In genomic region chr12:40726366-40726765, GRCh38 we compare ENCODE assay signal across 20 cellular contexts. TPM values are rescaled to one million over a fixed set of nuclear protein-coding genes. Genes with fewer than 3 reads are reported as not detected.
DNase-seq lines count a peak whose midpoint lies in the region; ATAC-seq and TF ChIP-seq lines count a peak whose summit lies in the region.
"Had no signal": no experiment of that assay in that cellular context is flagged by ENCODE, and none has a peak within 500 bp of the region (broad histone marks: within the 10 kb centered on the region; RNA-seq: fewer than 3 reads in every experiment).

No MANE protein-coding gene starts in this region.

- H3K27ac Mint-ChIP-seq in WTC11, result no peak overlapping the region
- H3K27ac Mint-ChIP-seq: CD8-positive, alpha-beta memory T cell; IgD-negative memory B cell had no signal

- no peaks in the 10 kb centered on the region for H3K27me3 ChIP-seq in WERI-Rb-1 (ENCODE audit: insufficient read depth, low read depth, severe bottlenecking)
- H3K27me3 ChIP-seq: BE2C had no signal

- no peak overlapping the region for H3K27ac ChIP-seq in WERI-Rb-1
- H3K27ac ChIP-seq: GM23248 had no signal

- no peaks in the 10 kb centered on the region; the same call in 1 of the 2 replicates for H3K9me3 Mint-ChIP-seq in WTC11
- H3K9me3 Mint-ChIP-seq: IgD-negative memory B cell had no signal

- no peaks in the 10 kb centered on the region for H3K36me3 Mint-ChIP-seq in WTC11
- H3K36me3 Mint-ChIP-seq: CD4-positive, CD25-positive, alpha-beta regulatory T cell; CD8-positive, alpha-beta memory T cell; IgD-negative memory B cell had no signal

- no peaks in the 10 kb centered on the region for H3K36me3 ChIP-seq in WERI-Rb-1
- H3K36me3 ChIP-seq: BE2C, HAP-1 had no signal

- DNase-seq in D341Med (ENCODE audit: low spot score) (peak; percentile 27), NCI-H2171 treated with DMSO at 0.1 percent for 48 hours (lab: John Stamatoyannopoulos, UW) (peak; percentile 37), NCI-H82 (lab: John Stamatoyannopoulos, UW) (peak; percentile 94), WERI-Rb-1 (peak; percentile 77), NCI-H146 treated with DMSO at 0.1 percent for 48 hours (lab: John Stamatoyannopoulos, UW; ENCODE audit: unreplicated experiment) (no peak), WTC11 (ENCODE audit: low spot score) (no peak)
- no peak for DNase-seq in stimulated activated CD4-positive, alpha-beta T cell treated with anti-CD3 and anti-CD28 coated beads, Interleukin-1b, Interleukin-23, amount 100 ng/mL, for 48 hours
- DNase-seq: ACHN; BE2C; C1 segment of cervical spinal cord; CD4-positive, CD25-positive, alpha-beta regulatory T cell; CD8-positive, alpha-beta memory T cell; COR-L47; DMS153; DMS79; GDM1; GM23248 had no signal

- TF ChIP-seq CTCF in WERI-Rb-1 (IDR thresholded peaks at IDR 0.05; ENCODE audit: low read depth, low read length) (no peak), WTC11 (IDR thresholded peaks at IDR 0.05) (no peak)

- H3K4me1 Mint-ChIP-seq in WTC11, result peaks cover 4% of the 10 kb centered on the region; the same call in 1 of the 2 replicates
- H3K4me1 Mint-ChIP-seq: CD4-positive, CD25-positive, alpha-beta regulatory T cell; CD8-positive, alpha-beta memory T cell; IgD-negative memory B cell had no signal

- no peak overlapping the region for H3K4me3 Mint-ChIP-seq in WTC11
- H3K4me3 Mint-ChIP-seq: CD4-positive, CD25-positive, alpha-beta regulatory T cell; CD8-positive, alpha-beta memory T cell; IgD-negative memory B cell had no signal

- H3K4me3 ChIP-seq in WERI-Rb-1 (ENCODE audit: low read depth, low read length), result no peak overlapping the region
- H3K4me3 ChIP-seq: GM23248, HAP-1 had no signal

- CTCF ChIA-PET in WTC11 (lab: Charles Lee), result no interaction called here

- POLR2A ChIA-PET in WTC11 (lab: Charles Lee), result no interaction called here

- no peaks in the 10 kb centered on the region for H3K27me3 Mint-ChIP-seq in WTC11 (ENCODE audit: low read depth)
- H3K27me3 Mint-ChIP-seq: CD4-positive, CD25-positive, alpha-beta regulatory T cell; CD8-positive, alpha-beta memory T cell; IgD-negative memory B cell had no signal

- ATAC-seq in WTC11, result no peak
- ATAC-seq: HepG2 had no signal

- H3K9me3 ChIP-seq in WERI-Rb-1 (ENCODE audit: severe bottlenecking), result no peaks in the 10 kb centered on the region
- H3K9me3 ChIP-seq: BE2C, HAP-1 had no signal

TF ChIP-seq in WTC11, 78 proteins besides CTCF, POLR2A, EP300 and RAD21:
- TF ChIP-seq USF1 (CRISPR knock-in tag; IDR thresholded peaks at IDR 0.05) (no peak), RELA (CRISPR knock-in tag; IDR thresholded peaks at IDR 0.05; ENCODE audit: borderline replicate concordance) (no peak), ATF3 (CRISPR knock-in tag; conservative IDR thresholded peaks at IDR 0.05) (no peak), CDX4 (CRISPR knock-in tag; IDR thresholded peaks at IDR 0.05; ENCODE audit: borderline replicate concordance) (no peak), GRHL2 (CRISPR knock-in tag; IDR thresholded peaks at IDR 0.05; ENCODE audit: insufficient replicate concordance, severe bottlenecking) (no peak), ERG (CRISPR knock-in tag; IDR thresholded peaks at IDR 0.05) (no peak), ZNF425 (CRISPR knock-in tag; conservative IDR thresholded peaks at IDR 0.05) (no peak), FOXP1 (CRISPR knock-in tag; IDR thresholded peaks at IDR 0.05; ENCODE audit: borderline replicate concordance) (no peak), ZMAT4 (CRISPR knock-in tag; IDR thresholded peaks at IDR 0.05) (no peak), USF2 (CRISPR knock-in tag; IDR thresholded peaks at IDR 0.05) (no peak), ZBTB21 (CRISPR knock-in tag; IDR thresholded peaks at IDR 0.05; ENCODE audit: borderline replicate concordance) (no peak), IRF1 (CRISPR knock-in tag; IDR thresholded peaks at IDR 0.05) (no peak), CREB1 (CRISPR knock-in tag; IDR thresholded peaks at IDR 0.05) (no peak), TCF7 (CRISPR knock-in tag; IDR thresholded peaks at IDR 0.05; ENCODE audit: low read depth) (no peak)

RNA-seq across cellular contexts. Expression of gene CNTN1, which starts 34.1 kb away (rescaled TPM):
- 15.6 to 17.0 TPM (median 16.9 TPM) in 3 replicates for total RNA-seq in WTC11 (2021)
- total RNA-seq: CD4-positive, CD25-positive, alpha-beta regulatory T cell; CD8-positive, alpha-beta memory T cell had no signal

Comparison
In these comparisons a context has a peak if more than half of its experiments do, and no peak if none do; other contexts are left out.
1. DNase-seq: peak in D341Med (single experiment), NCI-H2171 treated with DMSO at 0.1 percent for 48 hours (single experiment), NCI-H82 (single experiment) and WERI-Rb-1 (single experiment); none in NCI-H146 treated with DMSO at 0.1 percent for 48 hours (single experiment), WTC11 (single experiment) and stimulated activated CD4-positive, alpha-beta T cell treated with anti-CD3 and anti-CD28 coated beads, Interleukin-1b, Interleukin-23, amount 100 ng/mL, for 48 hours (single experiment).